Comparison of ENCODE assay signal across 1 cellular context in genomic region chr11:63945482-63946163, GRCh38.
TF ChIP-seq lines count a peak whose summit lies in the region.

No MANE protein-coding gene starts in this region.

TF ChIP-seq in HCT116, 20 proteins besides CTCF, POLR2A, EP300 and RAD21:
- TF ChIP-seq POLR2AphosphoS5 (IDR thresholded peaks at IDR 0.05; ENCODE audit: low read depth, low read length) (no peak), SRF (IDR thresholded peaks at IDR 0.05; ENCODE audit: low read depth) (no peak), EZH2phosphoT487 (IDR thresholded peaks at IDR 0.05; ENCODE audit: borderline replicate concordance) (no peak)
TF ChIP-seq in HCT116: peak in this region for 0.
